11 cellular contexts compared by ENCODE assay signal in genomic region chr10:73244866-73245477, GRCh38. TPM values are rescaled to one million over a fixed set of nuclear protein-coding genes. Genes with fewer than 3 reads are reported as not detected.
A peak's percentile ranks its signal among the peaks of the same experiment; 100 is the strongest.
DNase-seq lines count a peak whose midpoint lies in the region; ATAC-seq, FAIRE-seq and TF ChIP-seq lines count a peak whose summit lies in the region.
"Had no signal": no experiment of that assay in that cellular context is flagged by ENCODE, and none has a peak within 500 bp of the region (broad histone marks: within the 10 kb centered on the region; RNA-seq: fewer than 3 reads in every experiment).

No MANE protein-coding gene starts in this region.

- H3K36me3 Mint-ChIP-seq in activated naive CD4-positive, alpha-beta T cell treated with anti-CD3 and anti-CD28 coated beads, Interleukin-2, amount 10 ng/mL, durations not matched to agents 7 days and 5 days: peaks cover 68% of the 10 kb centered on the region
- H3K36me3 Mint-ChIP-seq in stimulated activated effector memory CD8-positive, alpha-beta T cell treated with anti-CD3 and anti-CD28 coated beads, Interleukin-12 subunit alpha, Interleukin-12 subunit beta, amount 100 ng/mL, for 72 hours: peaks cover 100% of the 10 kb centered on the region

- POLR2A ChIA-PET in endothelial cell of umbilical vein (lab: Charles Lee): interaction anchor here (1.5 kb wide), 1 partner anchor 250 kb away, joined by 8 read pairs; the partner anchor contains the start of gene PPP3CB

- H3K4me1 Mint-ChIP-seq in activated naive CD4-positive, alpha-beta T cell treated with anti-CD3 and anti-CD28 coated beads, Interleukin-2, amount 10 ng/mL, durations not matched to agents 7 days and 5 days: peaks cover 70% of the 10 kb centered on the region
- H3K4me1 Mint-ChIP-seq in stimulated activated effector memory CD8-positive, alpha-beta T cell treated with anti-CD3 and anti-CD28 coated beads, Interleukin-12 subunit alpha, Interleukin-12 subunit beta, amount 100 ng/mL, for 72 hours: peaks cover 34% of the 10 kb centered on the region

- no peak for TF ChIP-seq POLR2A in endothelial cell of umbilical vein (IDR thresholded peaks at IDR 0.05; ENCODE audit: low read depth, low read length)
- TF ChIP-seq POLR2A in vagina (IDR thresholded peaks at IDR 0.05): no peak

- CTCF ChIA-PET in activated naive CD4-positive, alpha-beta T cell treated with anti-CD3 and anti-CD28 coated beads, Interleukin-2, amount 10 ng/mL, durations not matched to agents 7 days and 5 days (lab: Charles Lee): no interaction called here
- CTCF ChIA-PET in endothelial cell of umbilical vein (lab: Charles Lee): interaction anchor here (1.0 to 1.4 kb wide), 3 partner anchors 11 to 19 kb away, joined by 4 to 10 read pairs (median 6); no protein-coding TSS in a partner anchor

- no peak overlapping the region for H3K27ac ChIP-seq in endothelial cell of umbilical vein (ENCODE audit: insufficient read depth, low read depth, low read length)
- no peak overlapping the region for H3K27ac ChIP-seq in vagina

- peaks cover 10 to 16% of the 10 kb centered on the region in 2 experiments for H3K36me3 ChIP-seq in endothelial cell of umbilical vein (ENCODE audit: control insufficient read depth in 2 of 2, extremely low read depth in 1 of 2, insufficient read depth in 2 of 2, low read length in 2 of 2)
- peaks cover 0 to 43% of the 10 kb centered on the region in 2 donors for H3K36me3 ChIP-seq in vagina

- TF ChIP-seq CTCF in endothelial cell of umbilical vein (IDR thresholded peaks at IDR 0.05; ENCODE audit: extremely low read depth in 1 of 2, insufficient read depth in 1 of 2, low read depth in 1 of 2, low read length in 2 of 2): no peak
- TF ChIP-seq CTCF in vagina (IDR thresholded peaks at IDR 0.05): no peak

- intact Hi-C loops in endothelial cell of umbilical vein (cut with micrococcal nuclease): no loop called here
- intact Hi-C loops in vagina (cut with DNase I): no loop called here

- peak overlapping the region; percentile 14 to 89 (median 63) for H3K4me3 ChIP-seq in endothelial cell of umbilical vein (replicated peaks in 1 of 3; ENCODE audit: insufficient read depth in 1 of 3, low read depth in 1 of 3, low read length in 3 of 3)
- H3K4me3 ChIP-seq in vagina: no peak overlapping the region

- peaks cover 26% of the 10 kb centered on the region for H3K4me1 ChIP-seq in endothelial cell of umbilical vein (ENCODE audit: control insufficient read depth, extremely low read depth, insufficient read depth, low read length)
- peaks cover 32% of the 10 kb centered on the region for H3K4me1 ChIP-seq in vagina

- FAIRE-seq in endothelial cell of umbilical vein (lab: Jason Lieb, UNC): no peak
- no peak for FAIRE-seq in GM19239 (lab: Jason Lieb, UNC)

- no peak for DNase-seq in activated naive CD4-positive, alpha-beta T cell treated with anti-CD3 and anti-CD28 coated beads, Interleukin-2, amount 10 ng/mL, durations not matched to agents 7 days and 5 days
- DNase-seq in activated naive CD4-positive, alpha-beta T cell treated with Interleukin-2 at 50 U/mL for 16 hours: no peak
- peak; percentile 14 for DNase-seq in endothelial cell of umbilical vein (ENCODE audit: low read depth, low spot score)
- DNase-seq in stimulated activated effector memory CD8-positive, alpha-beta T cell treated with anti-CD3 and anti-CD28 coated beads, Interleukin-12 subunit alpha, Interleukin-12 subunit beta, amount 100 ng/mL, for 72 hours (ENCODE audit: low spot score in 2 of 2): no peak
- DNase-seq in MV-4-11 (lab: John Stamatoyannopoulos, UW): no peak
- no peak for DNase-seq in vagina (ENCODE audit: extremely low spot score in 2 of 2)
- no peak for DNase-seq in GM19239 (ENCODE audit: insufficient read length, low spot score)
- DNase-seq: caudate nucleus, left colon, SHP77 treated with DMSO at 0.1 percent for 48 hours had no signal

- H3K9me3 Mint-ChIP-seq in activated naive CD4-positive, alpha-beta T cell treated with anti-CD3 and anti-CD28 coated beads, Interleukin-2, amount 10 ng/mL, durations not matched to agents 7 days and 5 days: no peaks in the 10 kb centered on the region
- no peaks in the 10 kb centered on the region for H3K9me3 Mint-ChIP-seq in stimulated activated effector memory CD8-positive, alpha-beta T cell treated with anti-CD3 and anti-CD28 coated beads, Interleukin-12 subunit alpha, Interleukin-12 subunit beta, amount 100 ng/mL, for 72 hours

- H3K27me3 Mint-ChIP-seq in activated naive CD4-positive, alpha-beta T cell treated with anti-CD3 and anti-CD28 coated beads, Interleukin-2, amount 10 ng/mL, durations not matched to agents 7 days and 5 days: no peaks in the 10 kb centered on the region

- peak overlapping the region; percentile 77 for H3K9ac ChIP-seq in endothelial cell of umbilical vein (replicated peaks; ENCODE audit: extremely low read depth, insufficient read depth, low read length)

- H3K9me1 ChIP-seq in endothelial cell of umbilical vein (replicated peaks; ENCODE audit: control insufficient read depth, extremely low read depth, insufficient read depth, low read length): no peaks in the 10 kb centered on the region

- dilution Hi-C loops in endothelial cell of umbilical vein (cut with MboI; ENCODE audit: extremely low pct_ligation_motif_present, low sequenced_read_pairs): no loop called here

- H4K20me1 ChIP-seq in endothelial cell of umbilical vein (replicated peaks; ENCODE audit: control insufficient read depth, extremely low read depth, insufficient read depth, low read length): no peaks in the 10 kb centered on the region

- peak overlapping the region; percentile 66 for H3K27ac Mint-ChIP-seq in activated naive CD4-positive, alpha-beta T cell treated with anti-CD3 and anti-CD28 coated beads, Interleukin-2, amount 10 ng/mL, durations not matched to agents 7 days and 5 days
- H3K27ac Mint-ChIP-seq in stimulated activated effector memory CD8-positive, alpha-beta T cell treated with anti-CD3 and anti-CD28 coated beads, Interleukin-12 subunit alpha, Interleukin-12 subunit beta, amount 100 ng/mL, for 72 hours: peak overlapping the region; percentile 88

- no peaks in the 10 kb centered on the region for H3K9me3 ChIP-seq in endothelial cell of umbilical vein (replicated peaks; ENCODE audit: control insufficient read depth, insufficient read depth, low read length)
- no peaks in the 10 kb centered on the region for H3K9me3 ChIP-seq in vagina

- BruUV-seq in endothelial cell of umbilical vein (replicated peaks; lab: Mats Ljungman, UMichigan): no TSS peak

- H3K4me3 Mint-ChIP-seq in activated naive CD4-positive, alpha-beta T cell treated with anti-CD3 and anti-CD28 coated beads, Interleukin-2, amount 10 ng/mL, durations not matched to agents 7 days and 5 days: peak overlapping the region; percentile 99
- H3K4me3 Mint-ChIP-seq in stimulated activated effector memory CD8-positive, alpha-beta T cell treated with anti-CD3 and anti-CD28 coated beads, Interleukin-12 subunit alpha, Interleukin-12 subunit beta, amount 100 ng/mL, for 72 hours: peak overlapping the region; percentile 93

- H3K27me3 ChIP-seq in endothelial cell of umbilical vein (ENCODE audit: control insufficient read depth in 2 of 2, insufficient read depth in 2 of 2, low read length in 2 of 2) (no peaks in the 10 kb centered on the region), vagina (no peaks in the 10 kb centered on the region)

- H3K79me2 ChIP-seq in endothelial cell of umbilical vein (ENCODE audit: control insufficient read depth, insufficient read depth, low read length): peaks cover 35% of the 10 kb centered on the region

- 0 out of 3 replicates have a peak, but pooled peaks have one; percentile 2 for ATAC-seq in SK-N-SH treated with all-trans-retinoic acid at 6 μM for 48 hours
- no peak for ATAC-seq in stimulated activated effector memory CD8-positive, alpha-beta T cell treated with anti-CD3 and anti-CD28 coated beads, Interleukin-12 subunit alpha, Interleukin-12 subunit beta, amount 100 ng/mL, for 72 hours
- ATAC-seq: left colon had no signal

- no peak overlapping the region for H2AFZ ChIP-seq in endothelial cell of umbilical vein (ENCODE audit: low read depth, low read length)

- peak overlapping the region; percentile 92 for H3K4me2 ChIP-seq in endothelial cell of umbilical vein (ENCODE audit: insufficient read depth, low read length)

TF ChIP-seq in SK-N-SH treated with all-trans-retinoic acid at 6 μM for 48 hours, 23 proteins besides CTCF, POLR2A, EP300 and RAD21 (continues in another document):
- no peak for TF ChIP-seq SNAI2 (CRISPR knock-in tag; IDR thresholded peaks at IDR 0.05)

TF ChIP-seq in endothelial cell of umbilical vein, 7 proteins besides CTCF, POLR2A, EP300 and RAD21 (continues in another document):
- TF ChIP-seq JUN (IDR thresholded peaks at IDR 0.05; ENCODE audit: borderline replicate concordance, insufficient read depth, insufficient read length, low read depth) (no peak), POLR2AphosphoS5 (IDR thresholded peaks at IDR 0.05; ENCODE audit: insufficient read depth, low read depth, low read length) (no peak), EZH2 (IDR thresholded peaks at IDR 0.05; ENCODE audit: borderline replicate concordance, low read depth, low read length, severe bottlenecking) (no peak), MAX (IDR thresholded peaks at IDR 0.05; ENCODE audit: insufficient read depth, insufficient read length) (no peak), GATA2 (IDR thresholded peaks at IDR 0.05; ENCODE audit: insufficient read depth, insufficient read length, low read depth, low read length) (no peak)

RNA-seq across cellular contexts. Expression of gene DNAJC9, which starts 2.1 kb away (rescaled TPM):
- total RNA-seq in endothelial cell of umbilical vein (47.1 and 55.0 TPM in 2 replicates), vagina (16.2 TPM)
- polyA plus RNA-seq in endothelial cell of umbilical vein: 27.1 and 29.1 TPM in 2 replicates
- polyA plus RNA-seq in endothelial cell of umbilical vein (2011; cell fraction: cytosol; rRNA removed): 33.6 and 37.4 TPM in 2 replicates
- 42.2 and 56.5 TPM in 2 replicates for polyA plus RNA-seq in endothelial cell of umbilical vein (2011; cell fraction: nucleus; rRNA removed)
- 29.0 and 45.9 TPM in 2 replicates for polyA plus RNA-seq in endothelial cell of umbilical vein (2012)
- polyA minus RNA-seq in endothelial cell of umbilical vein: 28.2 and 31.0 TPM in 2 replicates
- 26.5 TPM for polyA minus RNA-seq in endothelial cell of umbilical vein (2011; cell fraction: cytosol; rRNA and poly(A)+ RNA removed)
- polyA minus RNA-seq in endothelial cell of umbilical vein (2011; cell fraction: nucleus; rRNA and poly(A)+ RNA removed): 16.6 and 29.4 TPM in 2 replicates

RNA-seq across cellular contexts. Expression of gene MRPS16, which starts 7.5 kb away (rescaled TPM):
- total RNA-seq in endothelial cell of umbilical vein (86.0 and 94.5 TPM in 2 replicates), vagina (31.9 TPM)
- polyA plus RNA-seq in endothelial cell of umbilical vein: 159 and 161 TPM in 2 replicates
- 122 and 124 TPM in 2 replicates for polyA plus RNA-seq in endothelial cell of umbilical vein (2011; cell fraction: cytosol; rRNA removed)
- 53.5 and 58.5 TPM in 2 replicates for polyA plus RNA-seq in endothelial cell of umbilical vein (2011; cell fraction: nucleus; rRNA removed)
- polyA plus RNA-seq in endothelial cell of umbilical vein (2012): 91.8 and 103 TPM in 2 replicates
- 61.2 and 67.2 TPM in 2 replicates for polyA minus RNA-seq in endothelial cell of umbilical vein
- 82.5 TPM for polyA minus RNA-seq in endothelial cell of umbilical vein (2011; cell fraction: cytosol; rRNA and poly(A)+ RNA removed)
- polyA minus RNA-seq in endothelial cell of umbilical vein (2011; cell fraction: nucleus; rRNA and poly(A)+ RNA removed): 16.4 and 25.9 TPM in 2 replicates

Comparison
In these comparisons a context has a peak if more than half of its experiments do, and no peak if none do; other contexts are left out.
1. H3K4me3 ChIP-seq: peak in endothelial cell of umbilical vein (3 of 3); none in vagina (0 of 2).